ENCODE assay signal across 1 cellular context in the genomic region with DNA sequence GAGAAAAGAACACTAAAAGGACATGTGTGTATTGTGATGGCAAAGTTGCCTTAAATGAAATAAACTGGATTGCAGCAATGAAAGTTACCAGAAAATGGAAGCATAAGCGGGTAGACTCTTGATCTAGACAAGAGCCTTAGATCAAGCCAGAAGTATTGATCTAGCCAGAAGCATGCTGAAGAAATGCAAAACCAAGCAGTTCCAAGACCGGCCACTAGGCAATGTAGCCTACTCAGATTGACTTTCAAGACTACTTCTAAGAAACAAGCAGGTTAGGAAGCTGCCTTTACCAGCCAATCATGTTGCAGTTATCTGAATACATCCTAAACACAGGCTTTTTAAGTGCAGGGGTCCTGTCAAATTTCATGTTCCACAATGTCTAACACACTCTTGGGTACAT.
TF ChIP-seq lines count a peak whose summit lies in the region.

No MANE protein-coding gene starts in this region.

TF ChIP-seq in H1, 55 proteins besides CTCF, POLR2A, EP300 and RAD21 (continued from another document):
- TF ChIP-seq, protein P1, sequence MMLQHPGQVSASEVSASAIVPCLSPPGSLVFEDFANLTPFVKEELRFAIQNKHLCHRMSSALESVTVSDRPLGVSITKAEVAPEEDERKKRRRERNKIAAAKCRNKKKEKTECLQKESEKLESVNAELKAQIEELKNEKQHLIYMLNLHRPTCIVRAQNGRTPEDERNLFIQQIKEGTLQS (IDR thresholded peaks at IDR 0.05; ENCODE audit: insufficient read depth, low read depth, low read length) = no peak
- TF ChIP-seq CBX8 (IDR thresholded peaks at IDR 0.05; ENCODE audit: borderline replicate concordance, low read depth, low read length) (no peak), SIN3A (conservative IDR thresholded peaks at IDR 0.05 in 1 of 2, IDR thresholded peaks at IDR 0.05 in 1 of 2; ENCODE audit: low read depth in 1 of 2, low read length in 2 of 2) (no peak), TBP (IDR thresholded peaks at IDR 0.05; ENCODE audit: low read depth, low read length) (no peak), HDAC2 (IDR thresholded peaks at IDR 0.05; ENCODE audit: borderline replicate concordance in 1 of 2, low read depth in 2 of 2, low read length in 2 of 2) (no peak), BCL11A (IDR thresholded peaks at IDR 0.05; ENCODE audit: low read depth in 2 of 2, low read length in 2 of 2) (no peak)
TF ChIP-seq in H1: peak in this region for 0.
